9 cellular contexts compared by ENCODE assay signal in genomic region chr1:182389619-182390047, GRCh38. TPM values are rescaled to one million over a fixed set of nuclear protein-coding genes. Genes with fewer than 3 reads are reported as not detected.
A peak's percentile ranks its signal among the peaks of the same experiment; 100 is the strongest.
DNase-seq lines count a peak whose midpoint lies in the region; ATAC-seq and TF ChIP-seq lines count a peak whose summit lies in the region.
"Had no signal": no experiment of that assay in that cellular context is flagged by ENCODE, and none has a peak within 500 bp of the region (broad histone marks: within the 10 kb centered on the region; RNA-seq: fewer than 3 reads in every experiment).

No MANE protein-coding gene starts in this region.

- WGBS in SK-N-SH (ENCODE audit: low lambda C conversion rate) = 27% methylated on average over 13 of the region's 13 CpGs

- no peak for TF ChIP-seq RAD21 in SK-N-SH (IDR thresholded peaks at IDR 0.05; ENCODE audit: low read length)

- H3K27me3 ChIP-seq in SK-N-SH (ENCODE audit: insufficient read depth) (no peaks in the 10 kb centered on the region), endocrine pancreas (ENCODE audit: control insufficient read depth, insufficient read depth, low read length) (no peaks in the 10 kb centered on the region)

- no peaks in the 10 kb centered on the region for H3F3A ChIP-seq in SK-N-SH (replicated peaks; ENCODE audit: insufficient read depth)

- H3K27ac Mint-ChIP-seq in natural killer cell treated with Interleukin-12 subunit alpha and Interleukin-12 subunit beta and Interleukin-15 and Interleukin-18, amount 100 ng/mL, for 72 hours = peak overlapping the region; percentile 89 to 94

- H3K9ac ChIP-seq in SK-N-SH (peak overlapping the region; percentile 97), endocrine pancreas (ENCODE audit: control insufficient read depth, insufficient read depth, low read length) (peak overlapping the region; percentile 27)

- peak overlapping the region; percentile 95 for H3K4me2 ChIP-seq in SK-N-SH

- ATAC-seq in SK-N-SH treated with all-trans-retinoic acid at 6 μM for 48 hours (no peak), HG03175 (IDR thresholded peaks at IDR 0.05; ENCODE audit: unreplicated experiment) (no peak)
- ATAC-seq in natural killer cell treated with Interleukin-12 subunit alpha and Interleukin-12 subunit beta and Interleukin-15 and Interleukin-18, amount 100 ng/mL, for 72 hours = no peak

- H3K4me1 Mint-ChIP-seq in natural killer cell treated with Interleukin-12 subunit alpha and Interleukin-12 subunit beta and Interleukin-15 and Interleukin-18, amount 100 ng/mL, for 72 hours (ENCODE audit: low read depth in 2 of 2) = peaks cover 25 to 27% of the 10 kb centered on the region in 2 donors

- peak overlapping the region; percentile 99 for H3K4me3 Mint-ChIP-seq in natural killer cell treated with Interleukin-12 subunit alpha and Interleukin-12 subunit beta and Interleukin-15 and Interleukin-18, amount 100 ng/mL, for 72 hours

- no peaks in the 10 kb centered on the region for H3K27me3 Mint-ChIP-seq in natural killer cell treated with Interleukin-12 subunit alpha and Interleukin-12 subunit beta and Interleukin-15 and Interleukin-18, amount 100 ng/mL, for 72 hours

- peaks cover 44% of the 10 kb centered on the region for H3K79me2 ChIP-seq in SK-N-SH (ENCODE audit: insufficient read depth)

- DNase-seq in SK-N-SH (peak; percentile 9), RPMI7951 (ENCODE audit: low read depth) (peak; percentile 12), islet precursor cell (no peak)
- no peak for DNase-seq in natural killer cell treated with Interleukin-12 subunit alpha and Interleukin-12 subunit beta and Interleukin-15 and Interleukin-18, amount 100 ng/mL, for 72 hours (ENCODE audit: low spot score)
- DNase-seq in activated CD8-positive, alpha-beta memory T cell treated with anti-CD3 and anti-CD28 coated beads for 24 hours = no peak

- H3K36me3 ChIP-seq in SK-N-SH (replicated peaks in 1 of 2; ENCODE audit: control insufficient read depth in 1 of 2, insufficient read depth in 2 of 2, low read length in 1 of 2) = peaks cover 35 to 42% of the 10 kb centered on the region in 2 experiments
- H3K36me3 ChIP-seq in endocrine pancreas (ENCODE audit: control insufficient read depth, insufficient read depth, low read length) = peaks cover 20% of the 10 kb centered on the region

- H4K20me1 ChIP-seq in SK-N-SH (ENCODE audit: insufficient read depth) = peaks cover 31% of the 10 kb centered on the region

- CTCF ChIA-PET in SK-N-SH (lab: Yijun Ruan, JAX) = interaction anchor here (1.0 to 2.7 kb wide), 5 partner anchors 11 to 304 kb away, joined by 3 to 21 read pairs (median 4); no protein-coding TSS in a partner anchor

- H3K4me1 ChIP-seq in SK-N-SH (ENCODE audit: control insufficient read depth in 1 of 2, insufficient read depth in 2 of 2, low read depth in 1 of 2, low read length in 1 of 2) (peaks cover 0 to 11% of the 10 kb centered on the region in 2 experiments; a peak in 2 of 4 replicates), endocrine pancreas (ENCODE audit: control insufficient read depth, insufficient read depth, low read length) (no peaks in the 10 kb centered on the region)

- TF ChIP-seq CTCF in SK-N-SH (IDR thresholded peaks at IDR 0.05) = no peak

- no peak overlapping the region for H3K27ac ChIP-seq in SK-N-SH (ENCODE audit: low read depth in 2 of 2, low read length in 1 of 2)

- POLR2A ChIA-PET in SK-N-SH (lab: Yijun Ruan, JAX) = interaction anchor here (3.7 kb wide), 1 partner anchor 245 kb away, joined by 31 read pairs; no protein-coding TSS in a partner anchor

- H3K9me3 Mint-ChIP-seq in natural killer cell treated with Interleukin-12 subunit alpha and Interleukin-12 subunit beta and Interleukin-15 and Interleukin-18, amount 100 ng/mL, for 72 hours = no peaks in the 10 kb centered on the region

- no peak overlapping the region for H2AFZ ChIP-seq in SK-N-SH (ENCODE audit: low read depth)

- no peaks in the 10 kb centered on the region for H3K9me3 ChIP-seq in SK-N-SH
- H3K9me3 ChIP-seq in endocrine pancreas (ENCODE audit: control insufficient read depth, low read length) = no peaks in the 10 kb centered on the region

- TF ChIP-seq EP300 in SK-N-SH (IDR thresholded peaks at IDR 0.05; ENCODE audit: borderline replicate concordance in 1 of 2, low read depth in 1 of 2, low read length in 1 of 2) = no peak

- H3K9me2 ChIP-seq in SK-N-SH = no peaks in the 10 kb centered on the region

- H3K4me3 ChIP-seq in SK-N-SH (ENCODE audit: low read depth in 2 of 2, low read length in 1 of 2) = peak overlapping the region; percentile 95 to 99
- peak overlapping the region; percentile 45 for H3K4me3 ChIP-seq in endocrine pancreas (ENCODE audit: control insufficient read depth, insufficient read depth, low read length)

- H3K36me3 Mint-ChIP-seq in natural killer cell treated with Interleukin-12 subunit alpha and Interleukin-12 subunit beta and Interleukin-15 and Interleukin-18, amount 100 ng/mL, for 72 hours = peaks cover 26% of the 10 kb centered on the region

TF ChIP-seq in SK-N-SH, 30 proteins besides CTCF, POLR2A, EP300 and RAD21 (continues in another document):
- no peak for TF ChIP-seq NRF1 (IDR thresholded peaks at IDR 0.05; ENCODE audit: low read depth, low read length)
- no peak for TF ChIP-seq TCF12 (IDR thresholded peaks at IDR 0.05)
- no peak for TF ChIP-seq JUND (IDR thresholded peaks at IDR 0.05)
- TF ChIP-seq IRF3 (IDR thresholded peaks at IDR 0.05; ENCODE audit: low read depth, low read length) = no peak
- no peak for TF ChIP-seq GATA2 (CRISPR knock-in tag; IDR thresholded peaks at IDR 0.05)
- no peak for TF ChIP-seq MAX (IDR thresholded peaks at IDR 0.05; ENCODE audit: low read depth)
- no peak for TF ChIP-seq PBX3 (IDR thresholded peaks at IDR 0.05)
- no peak for TF ChIP-seq MXI1 (IDR thresholded peaks at IDR 0.05; ENCODE audit: low read depth, low read length)

TF ChIP-seq in SK-N-SH treated with all-trans-retinoic acid at 6 μM for 48 hours, 23 proteins besides CTCF, POLR2A, EP300 and RAD21 (continues in another document):
- TF ChIP-seq OSR1 (CRISPR knock-in tag; IDR thresholded peaks at IDR 0.05) (no peak), POU6F1 (CRISPR knock-in tag; IDR thresholded peaks at IDR 0.05; ENCODE audit: borderline replicate concordance, low read depth) (no peak), ISL1 (CRISPR knock-in tag; IDR thresholded peaks at IDR 0.05) (no peak), RARB (CRISPR knock-in tag; IDR thresholded peaks at IDR 0.05) (no peak), PATZ1 (CRISPR knock-in tag; IDR thresholded peaks at IDR 0.05; ENCODE audit: borderline replicate concordance) (no peak), GLIS3 (CRISPR knock-in tag; IDR thresholded peaks at IDR 0.05) (no peak), CREB5 (CRISPR knock-in tag; IDR thresholded peaks at IDR 0.05; ENCODE audit: low read depth) (no peak), PPARA (CRISPR knock-in tag; IDR thresholded peaks at IDR 0.05; ENCODE audit: borderline replicate concordance) (no peak), ZNF8 (CRISPR knock-in tag; IDR thresholded peaks at IDR 0.05) (no peak), ESRRG (CRISPR knock-in tag; IDR thresholded peaks at IDR 0.05) (no peak), ZNF565 (CRISPR knock-in tag; conservative IDR thresholded peaks at IDR 0.05; ENCODE audit: low read depth) (no peak)

RNA-seq across cellular contexts. Expression of gene GLUL, which starts 2.0 kb away (rescaled TPM):
- 107 TPM in 2 replicates for polyA plus RNA-seq in SK-N-SH (2012; rRNA removed)
- polyA plus RNA-seq in SK-N-SH (2012; cell fraction: cytosol; rRNA removed) = 84.8 and 96.2 TPM in 2 replicates
- polyA plus RNA-seq in SK-N-SH (2012; cell fraction: nucleus; rRNA removed) = 153 and 161 TPM in 2 replicates
- total RNA-seq in RPMI7951 (2014; rRNA removed; shearing (Covaris generic)) = 79.9 and 85.8 TPM in 2 replicates
- 100 to 1,000 TPM in 1 of 2 donors, 10 to 100 TPM in 1; 85.5 to 136 TPM for total RNA-seq in natural killer cell treated with Interleukin-12 subunit alpha and Interleukin-12 subunit beta and Interleukin-15 and Interleukin-18, amount 100 ng/mL, for 72 hours

RNA-seq across cellular contexts. Expression of gene TEDDM1, which starts 10.8 kb away (rescaled TPM):
- polyA plus RNA-seq in SK-N-SH (2012; rRNA removed) = not detected in 2 replicates
- polyA plus RNA-seq in SK-N-SH (2012; cell fraction: cytosol; rRNA removed) = not detected in 2 replicates
- not detected in 2 replicates for polyA plus RNA-seq in SK-N-SH (2012; cell fraction: nucleus; rRNA removed)
- total RNA-seq in RPMI7951 (2014; rRNA removed; shearing (Covaris generic)) = not detected in 2 replicates
- not detected for total RNA-seq in natural killer cell treated with Interleukin-12 subunit alpha and Interleukin-12 subunit beta and Interleukin-15 and Interleukin-18, amount 100 ng/mL, for 72 hours
- total RNA-seq: dermis microvascular lymphatic vessel endothelial cell had no signal

Comparison
In these comparisons a context has a peak if more than half of its experiments do, and no peak if none do; other contexts are left out.
1. DNase-seq: peak in SK-N-SH (single experiment) and RPMI7951 (single experiment); none in natural killer cell treated with Interleukin-12 subunit alpha and Interleukin-12 subunit beta and Interleukin-15 and Interleukin-18, amount 100 ng/mL, for 72 hours (single experiment), islet precursor cell (single experiment) and activated CD8-positive, alpha-beta memory T cell treated with anti-CD3 and anti-CD28 coated beads for 24 hours (single experiment).